Comparison of ENCODE assay signal across 23 cellular contexts in genomic region chr7:114343949-114344708, GRCh38.
"Had no signal": no experiment of that assay in that cellular context is flagged by ENCODE, and none has a peak within 500 bp of the region (broad histone marks: within the 10 kb centered on the region; RNA-seq: fewer than 3 reads in every experiment).

No MANE protein-coding gene starts in this region.

- H3K27ac ChIP-seq: colonic mucosa, esophagus squamous epithelium, psoas muscle, right lobe of liver, spleen, testis, tibial nerve had no signal

- H3K4me1 ChIP-seq: colonic mucosa, esophagus squamous epithelium, psoas muscle, right lobe of liver, spleen, testis, tibial nerve had no signal

- H3K4me1 Mint-ChIP-seq: naive B cell; nephron progenitor cell; stimulated activated naive B cell treated with anti-CD40 and anti-IgM and Interleukin-4, amounts not matched to agents 10 μg/mL and 1 μg/mL and 100 μg/mL, for 72 hours; stimulated activated naive CD8-positive, alpha-beta T cell treated with anti-CD3 and anti-CD28 coated beads, Interleukin-15, amount 100 ng/mL, for 72 hours had no signal

- H3K27ac Mint-ChIP-seq: naive B cell; nephron progenitor cell; stimulated activated naive B cell treated with anti-CD40 and anti-IgM and Interleukin-4, amounts not matched to agents 10 μg/mL and 1 μg/mL and 100 μg/mL, for 72 hours; stimulated activated naive CD8-positive, alpha-beta T cell treated with anti-CD3 and anti-CD28 coated beads, Interleukin-15, amount 100 ng/mL, for 72 hours had no signal

- H3K9me3 Mint-ChIP-seq: nephron progenitor cell; stimulated activated naive B cell treated with anti-CD40 and anti-IgM and Interleukin-4, amounts not matched to agents 10 μg/mL and 1 μg/mL and 100 μg/mL, for 72 hours; stimulated activated naive CD8-positive, alpha-beta T cell treated with anti-CD3 and anti-CD28 coated beads, Interleukin-15, amount 100 ng/mL, for 72 hours had no signal

- H3K27me3 Mint-ChIP-seq: stimulated activated naive B cell treated with anti-CD40 and anti-IgM and Interleukin-4, amounts not matched to agents 10 μg/mL and 1 μg/mL and 100 μg/mL, for 72 hours; stimulated activated naive CD8-positive, alpha-beta T cell treated with anti-CD3 and anti-CD28 coated beads, Interleukin-15, amount 100 ng/mL, for 72 hours had no signal

- H3K27me3 ChIP-seq: colonic mucosa, esophagus squamous epithelium, right lobe of liver, spleen, testis, tibial nerve had no signal

- DNase-seq: colonic mucosa; dermis blood vessel endothelial cell; esophagus squamous epithelium; foreskin fibroblast; kidney; left cardiac atrium; left ventricle myocardium superior; mesenchymal stem cell; midbrain; naive B cell; nephron progenitor cell; psoas muscle; retina; right lobe of liver; spleen; stimulated activated CD4-positive, alpha-beta T cell treated with anti-CD3 and anti-CD28 coated beads, Interleukin-15, amount 100 ng/mL, for 24 hours; stimulated activated CD4-positive, alpha-beta T cell treated with anti-CD3 and anti-CD28 coated beads, Interleukin-1b, Interleukin-23, amount 100 ng/mL, for 48 hours; stimulated activated CD4-positive, alpha-beta T cell treated with anti-CD3 and anti-CD28 coated beads, Interleukin-4, amount 100 ng/mL, for 4 hours; stimulated activated naive B cell treated with anti-CD40 and anti-IgM and Interleukin-4, amounts not matched to agents 10 μg/mL and 1 μg/mL and 100 μg/mL, for 72 hours; stimulated activated naive CD8-positive, alpha-beta T cell treated with anti-CD3 and anti-CD28 coated beads, Interleukin-15, amount 100 ng/mL, for 72 hours; testis had no signal

- ATAC-seq: left cardiac atrium; left ventricle myocardium superior; psoas muscle; right lobe of liver; stimulated activated naive B cell treated with anti-CD40 and anti-IgM and Interleukin-4, amounts not matched to agents 10 μg/mL and 1 μg/mL and 100 μg/mL, for 72 hours; stimulated activated naive CD8-positive, alpha-beta T cell treated with anti-CD3 and anti-CD28 coated beads, Interleukin-15, amount 100 ng/mL, for 72 hours had no signal

- H3K36me3 Mint-ChIP-seq: naive B cell; stimulated activated naive B cell treated with anti-CD40 and anti-IgM and Interleukin-4, amounts not matched to agents 10 μg/mL and 1 μg/mL and 100 μg/mL, for 72 hours had no signal

- H3K4me3 Mint-ChIP-seq: naive B cell; nephron progenitor cell; stimulated activated naive B cell treated with anti-CD40 and anti-IgM and Interleukin-4, amounts not matched to agents 10 μg/mL and 1 μg/mL and 100 μg/mL, for 72 hours; stimulated activated naive CD8-positive, alpha-beta T cell treated with anti-CD3 and anti-CD28 coated beads, Interleukin-15, amount 100 ng/mL, for 72 hours had no signal

- H3K36me3 ChIP-seq: colonic mucosa, esophagus squamous epithelium, right lobe of liver, spleen, tibial nerve had no signal

- H3K4me3 ChIP-seq: colonic mucosa, esophagus squamous epithelium, lung, psoas muscle, right lobe of liver, spleen, testis, tibial nerve had no signal
